11 cellular contexts compared by ENCODE assay signal in genomic region chr2:11417946-11418585, GRCh38. TPM values are rescaled to one million over a fixed set of nuclear protein-coding genes. Genes with fewer than 3 reads are reported as not detected.
DNase-seq lines count a peak whose midpoint lies in the region; ATAC-seq, FAIRE-seq and TF ChIP-seq lines count a peak whose summit lies in the region.
"Had no signal": no experiment of that assay in that cellular context is flagged by ENCODE, and none has a peak within 500 bp of the region (broad histone marks: within the 10 kb centered on the region; RNA-seq: fewer than 3 reads in every experiment).

No MANE protein-coding gene starts in this region.

- POLR2A ChIA-PET in BJ (lab: Charles Lee): no interaction called here

- FAIRE-seq in frontal cortex (lab: Jason Lieb, UNC): no peak
- FAIRE-seq: pancreas had no signal

- peaks cover 5% of the 10 kb centered on the region for H3K36me3 Mint-ChIP-seq in glutamatergic neuron (ENCODE audit: unreplicated experiment)

- H3K27me3 Mint-ChIP-seq in glutamatergic neuron (ENCODE audit: unreplicated experiment): no peaks in the 10 kb centered on the region

- peaks cover 11% of the 10 kb centered on the region for H3K4me1 Mint-ChIP-seq in glutamatergic neuron (ENCODE audit: low read depth, unreplicated experiment)
- H3K4me1 Mint-ChIP-seq: activated B cell treated with CpG ODN at 0.5 μM for 24 hours; stimulated activated memory B cell treated with anti-CD40 and anti-IgM and Interleukin-4, amounts not matched to agents 10 μg/mL and 1 μg/mL and 100 μg/mL, for 72 hours had no signal

- H3K4me3 Mint-ChIP-seq in glutamatergic neuron (ENCODE audit: unreplicated experiment): no peak overlapping the region
- H3K4me3 Mint-ChIP-seq: activated B cell treated with CpG ODN at 0.5 μM for 24 hours; stimulated activated memory B cell treated with anti-CD40 and anti-IgM and Interleukin-4, amounts not matched to agents 10 μg/mL and 1 μg/mL and 100 μg/mL, for 72 hours had no signal

- H3K9me3 ChIP-seq in Peyer's patch: no peaks in the 10 kb centered on the region
- no peaks in the 10 kb centered on the region for H3K9me3 ChIP-seq in ovary
- H3K9me3 ChIP-seq: pancreas had no signal

- H3K4me3 ChIP-seq in BJ (ENCODE audit: low read depth, low read length) (no peak overlapping the region), GM12875 (ENCODE audit: low read depth, low read length) (no peak overlapping the region), Peyer's patch (no peak overlapping the region), ovary (no peak overlapping the region)
- H3K4me3 ChIP-seq: pancreas had no signal

- ATAC-seq in HG03196 (IDR thresholded peaks at IDR 0.05; ENCODE audit: unreplicated experiment) (no peak), HG03342 (IDR thresholded peaks at IDR 0.05; ENCODE audit: unreplicated experiment) (no peak)
- ATAC-seq: pancreas; stimulated activated memory B cell treated with anti-CD40 and anti-IgM and Interleukin-4, amounts not matched to agents 10 μg/mL and 1 μg/mL and 100 μg/mL, for 72 hours had no signal

- H3K27me3 ChIP-seq in BJ (ENCODE audit: control insufficient read depth, insufficient read depth, low read length) (no peaks in the 10 kb centered on the region; the same call in 1 of the 2 replicates), Peyer's patch (no peaks in the 10 kb centered on the region), ovary (no peaks in the 10 kb centered on the region)
- H3K27me3 ChIP-seq: pancreas had no signal

- H3K27ac ChIP-seq in Peyer's patch (no peak overlapping the region), ovary (no peak overlapping the region)
- H3K27ac ChIP-seq: pancreas had no signal

- TF ChIP-seq EP300 in ovary (IDR thresholded peaks at IDR 0.05): no peak

- H3K9me3 Mint-ChIP-seq in glutamatergic neuron (ENCODE audit: unreplicated experiment): peaks cover 5% of the 10 kb centered on the region

- H3K27ac Mint-ChIP-seq in glutamatergic neuron (ENCODE audit: unreplicated experiment): no peak overlapping the region
- H3K27ac Mint-ChIP-seq: activated B cell treated with CpG ODN at 0.5 μM for 24 hours; stimulated activated memory B cell treated with anti-CD40 and anti-IgM and Interleukin-4, amounts not matched to agents 10 μg/mL and 1 μg/mL and 100 μg/mL, for 72 hours had no signal

- no peaks in the 10 kb centered on the region for H3K36me3 ChIP-seq in BJ (ENCODE audit: control insufficient read depth, insufficient read depth, low read length)
- no peaks in the 10 kb centered on the region for H3K36me3 ChIP-seq in Peyer's patch
- no peaks in the 10 kb centered on the region for H3K36me3 ChIP-seq in ovary
- H3K36me3 ChIP-seq: pancreas had no signal

- H3K4me1 ChIP-seq in Peyer's patch (no peaks in the 10 kb centered on the region), ovary (ENCODE audit: insufficient read depth) (peaks cover 15% of the 10 kb centered on the region)
- H3K4me1 ChIP-seq: pancreas had no signal

- CTCF ChIA-PET in BJ (lab: Yijun Ruan, JAX): interaction anchor here (1.1 to 1.6 kb wide), 2 partner anchors 29 to 285 kb away, joined by 4 to 7 read pairs; a partner anchor contains a TSS

- no peak for TF ChIP-seq POLR2A in Peyer's patch (IDR thresholded peaks at IDR 0.05)
- no peak for TF ChIP-seq POLR2A in ovary (IDR thresholded peaks at IDR 0.05)

- DNase-seq in BJ (ENCODE audit: low read depth): no peak
- peak in 1 of 3 donors; percentile 56 for DNase-seq in Peyer's patch
- no peak for DNase-seq in glutamatergic neuron
- DNase-seq in ovary: no peak
- DNase-seq in frontal cortex (ENCODE audit: low spot score in 2 of 2): no peak
- DNase-seq: activated B cell treated with CpG ODN at 0.5 μM for 24 hours had no signal

- intact Hi-C loops in ovary (cut with DNase I): loop anchor here in 3 of 4 donors (10.0 kb wide), 3 partner anchors 183 to 583 kb away; a partner anchor contains a TSS

- 56 to 60% (median 60%) methylated on average over 8 of the region's 8 CpGs for WGBS in ovary, 3 donors

- TF ChIP-seq CTCF in BJ (IDR thresholded peaks at IDR 0.05; ENCODE audit: insufficient read depth, low read depth, low read length) (peak; percentile 30), GM12875 (IDR thresholded peaks at IDR 0.05; ENCODE audit: borderline replicate concordance, insufficient read depth, low read depth, low read length) (peak; percentile 50; the same call in 1 of the 2 replicates), Peyer's patch (IDR thresholded peaks at IDR 0.05) (peak in 4 of 6 experiments; percentile 40 to 66 (median 50)), glutamatergic neuron (IDR thresholded peaks at IDR 0.05; ENCODE audit: partially characterized antibody, unreplicated experiment) (peak; percentile 68), ovary (IDR thresholded peaks at IDR 0.05) (no peak)

RNA-seq across cellular contexts. Expression of gene E2F6, which starts 47.9 kb away (rescaled TPM):
- 4.9 and 7.9 TPM in 2 replicates for polyA plus RNA-seq in BJ (2011; rRNA removed)
- 2.6 and 3.4 TPM in 2 replicates for polyA minus RNA-seq in BJ (2011; rRNA and poly(A)+ RNA removed)
- total RNA-seq in Peyer's patch: 10 to 100 TPM in 1 of 4 donors, 1 to 10 TPM in 3; 6.3 to 10.2 (median 6.8) TPM
- total RNA-seq in glutamatergic neuron (ENCODE audit: unreplicated experiment): 22.1 TPM
- total RNA-seq in ovary: 10 to 100 TPM; 10.5 to 19.6 (median 17.7) TPM
- 10 to 100 TPM in 1 of 2 donors, 1 to 10 TPM in 1; 9.9 to 13.6 TPM for polyA plus RNA-seq in ovary
- 12.2 TPM for total RNA-seq in frontal cortex

Comparison
In these comparisons a context has a peak if more than half of its experiments do, and no peak if none do; other contexts are left out.
1. CTCF ChIP-seq: peak in BJ (single experiment), GM12875 (single experiment), Peyer's patch (4 of 6) and glutamatergic neuron (single experiment); none in ovary (0 of 3).